Comparison of ENCODE assay signal across 9 cellular contexts in the genomic region with DNA sequence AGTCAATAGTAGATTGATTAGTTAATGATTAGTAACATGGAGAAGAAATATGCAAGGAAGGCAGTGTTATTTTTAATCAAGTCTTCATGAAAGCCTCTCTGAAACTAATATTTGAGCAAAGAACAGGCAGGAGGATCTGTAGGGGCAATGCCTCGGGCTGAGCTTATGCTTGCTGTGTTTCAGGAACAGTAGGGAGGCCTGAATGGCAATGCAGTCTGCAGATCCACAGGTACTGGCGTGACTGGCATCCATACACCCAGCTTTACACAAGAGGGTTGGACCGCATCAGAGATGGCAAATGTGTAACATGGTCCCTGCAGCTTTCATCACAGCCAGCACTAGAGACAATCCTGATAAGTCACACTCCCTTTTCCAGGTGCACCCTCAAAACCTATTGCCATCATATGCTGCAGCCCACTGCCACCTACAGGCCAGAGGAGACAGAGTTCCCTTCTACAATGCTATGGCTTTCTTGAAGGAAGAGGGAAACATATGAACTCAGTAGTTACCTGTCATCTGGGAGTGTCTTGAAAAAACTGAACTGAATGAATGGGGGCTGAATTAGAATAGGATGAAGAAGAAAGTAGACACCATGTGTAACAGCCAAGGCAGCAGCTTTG.
DNase-seq lines count a peak whose midpoint lies in the region; ATAC-seq and TF ChIP-seq lines count a peak whose summit lies in the region.
"Had no signal": no experiment of that assay in that cellular context is flagged by ENCODE, and none has a peak within 500 bp of the region (broad histone marks: within the 10 kb centered on the region; RNA-seq: fewer than 3 reads in every experiment).

No MANE protein-coding gene starts in this region.

- TF ChIP-seq CTCF in Calu3 (IDR thresholded peaks at IDR 0.05; ENCODE audit: unreplicated experiment) (peak; percentile 20), gastrocnemius medialis (IDR thresholded peaks at IDR 0.05 in 4 of 5, conservative IDR thresholded peaks at IDR 0.05 in 1 of 5) (peak; percentile 37 to 74 (median 61))

- no peaks in the 10 kb centered on the region for H3K4me1 ChIP-seq in SJCRH30
- H3K4me1 ChIP-seq in gastrocnemius medialis, result no peaks in the 10 kb centered on the region

- H3K9me3 Mint-ChIP-seq in Calu3 (ENCODE audit: low read depth, unreplicated experiment), result peaks cover 4% of the 10 kb centered on the region
- H3K9me3 Mint-ChIP-seq: stimulated activated naive CD8-positive, alpha-beta T cell treated with anti-CD3 and anti-CD28 coated beads, Interleukin-15, Interleukin-2, amounts not matched to agents 100 ng/mL and 50 ng/mL, for 24 hours had no signal

- no peak overlapping the region for H3K4me3 Mint-ChIP-seq in Calu3 (ENCODE audit: low read depth, unreplicated experiment)
- H3K4me3 Mint-ChIP-seq: stimulated activated naive CD8-positive, alpha-beta T cell treated with anti-CD3 and anti-CD28 coated beads, Interleukin-15, Interleukin-2, amounts not matched to agents 100 ng/mL and 50 ng/mL, for 24 hours had no signal

- H3K27ac ChIP-seq in SJCRH30, result no peak overlapping the region
- H3K27ac ChIP-seq in gastrocnemius medialis, result no peak overlapping the region

- peak; percentile 25 for DNase-seq in Calu3
- peak; percentile 54 for DNase-seq in Jurkat, Clone E6-1 (ENCODE audit: low read depth, low spot score)
- DNase-seq in SJCRH30, result peak; percentile 32 to 55
- peak in 40 of 42 donors; percentile 30 to 84 (median 62) for DNase-seq in head of caudate nucleus
- peak; percentile 44 to 74 for DNase-seq in gastrocnemius medialis

- no peak for TF ChIP-seq POLR2A in gastrocnemius medialis (IDR thresholded peaks at IDR 0.05)

- no peaks in the 10 kb centered on the region for H3K36me3 Mint-ChIP-seq in Calu3 (ENCODE audit: insufficient read depth, unreplicated experiment)

- BruUV-seq in Calu3 (replicated peaks; lab: Mats Ljungman, UMichigan), result no TSS peak

- H3K27me3 ChIP-seq in SJCRH30, result no peaks in the 10 kb centered on the region
- H3K27me3 ChIP-seq in gastrocnemius medialis, result no peaks in the 10 kb centered on the region

- H3K9me3 ChIP-seq in SJCRH30 (replicated peaks) (no peaks in the 10 kb centered on the region), gastrocnemius medialis (no peaks in the 10 kb centered on the region)

- H3K4me3 ChIP-seq in Jurkat, Clone E6-1 (ENCODE audit: low read length), result no peak overlapping the region
- no peak overlapping the region for H3K4me3 ChIP-seq in SJCRH30
- no peak overlapping the region for H3K4me3 ChIP-seq in gastrocnemius medialis

- ATAC-seq in GM19372 (IDR thresholded peaks at IDR 0.05; ENCODE audit: low read depth, unreplicated experiment) (peak; percentile 59), gastrocnemius medialis (peak; percentile 87 to 99), GM21528 (IDR thresholded peaks at IDR 0.05; ENCODE audit: low FRiP score, unreplicated experiment) (no peak), HG02970 (IDR thresholded peaks at IDR 0.05; ENCODE audit: low FRiP score, unreplicated experiment) (no peak)

- no peak overlapping the region for H3K27ac Mint-ChIP-seq in Calu3 (ENCODE audit: unreplicated experiment)
- H3K27ac Mint-ChIP-seq: stimulated activated naive CD8-positive, alpha-beta T cell treated with anti-CD3 and anti-CD28 coated beads, Interleukin-15, Interleukin-2, amounts not matched to agents 100 ng/mL and 50 ng/mL, for 24 hours had no signal

- no peaks in the 10 kb centered on the region for H3K27me3 Mint-ChIP-seq in Calu3 (ENCODE audit: unreplicated experiment)
- H3K27me3 Mint-ChIP-seq: stimulated activated naive CD8-positive, alpha-beta T cell treated with anti-CD3 and anti-CD28 coated beads, Interleukin-15, Interleukin-2, amounts not matched to agents 100 ng/mL and 50 ng/mL, for 24 hours had no signal

- H3K36me3 ChIP-seq in SJCRH30 (no peaks in the 10 kb centered on the region), gastrocnemius medialis (no peaks in the 10 kb centered on the region)

- intact Hi-C loops in Calu3 (cut with micrococcal nuclease; ENCODE audit: unreplicated experiment), result loop anchor here (5.0 kb wide), 1 partner anchor 640 kb away; no protein-coding TSS in a partner anchor
- intact Hi-C loops in head of caudate nucleus (cut with DNase I), result no loop called here
- intact Hi-C loops in gastrocnemius medialis (cut with DNase I; ENCODE audit: low total_unique reads), result loop anchor here (5.0 to 10.0 kb wide), 2 partner anchors 100 to 662 kb away; no protein-coding TSS in a partner anchor

- CTCF ChIA-PET in Calu3 (lab: Charles Lee), result no interaction called here

- in situ Hi-C loops in gastrocnemius medialis (cut with MboI; ENCODE audit: low sequenced_read_pairs in 4 of 4), result no loop called here

- no peaks in the 10 kb centered on the region for H3K4me1 Mint-ChIP-seq in Calu3 (ENCODE audit: low read depth, unreplicated experiment)

Comparison
In these comparisons a context has a peak if more than half of its experiments do, and no peak if none do; other contexts are left out.
1. ATAC-seq: peak in GM19372 (single experiment) and gastrocnemius medialis (2 of 2); none in GM21528 (single experiment) and HG02970 (single experiment).
2. Peak in every context shown above with its lines, with median percentiles within 50 percentile points of each other: DNase-seq.